Comparison of ENCODE assay signal across 9 cellular contexts in the genomic region with DNA sequence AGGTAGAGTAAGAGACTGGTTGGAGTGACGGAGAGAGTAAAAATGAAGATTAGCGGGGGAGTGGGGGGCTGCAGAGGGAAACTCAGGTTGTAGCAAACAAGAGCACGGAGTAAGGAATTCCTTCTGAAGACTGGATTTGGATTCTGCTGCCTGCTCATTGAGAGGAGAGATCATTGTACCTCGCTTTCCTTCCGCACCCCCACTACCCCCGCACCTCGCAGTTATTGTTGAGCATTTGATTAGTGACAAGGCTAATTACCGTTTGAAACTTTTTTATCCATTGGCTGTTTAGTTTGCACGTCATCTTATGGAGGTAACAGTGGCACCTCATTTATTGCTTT. TPM values are rescaled to one million over a fixed set of nuclear protein-coding genes. Genes with fewer than 3 reads are reported as not detected.
DNase-seq lines count a peak whose midpoint lies in the region; ATAC-seq and TF ChIP-seq lines count a peak whose summit lies in the region.
"Had no signal": no experiment of that assay in that cellular context is flagged by ENCODE, and none has a peak within 500 bp of the region (broad histone marks: within the 10 kb centered on the region; RNA-seq: fewer than 3 reads in every experiment).

No MANE protein-coding gene starts in this region.

- peaks cover 4% of the 10 kb centered on the region for H3K9me3 ChIP-seq in WERI-Rb-1 (ENCODE audit: severe bottlenecking)
- no peaks in the 10 kb centered on the region for H3K9me3 ChIP-seq in gastroesophageal sphincter
- no peaks in the 10 kb centered on the region for H3K9me3 ChIP-seq in skeletal muscle tissue (ENCODE audit: control insufficient read depth in 3 of 3, low read length in 3 of 3)

- DNase-seq in NCI-H2227 treated with DMSO at 0.1 percent for 48 hours (lab: John Stamatoyannopoulos, UW) (peak; percentile 33), NCI-H2227 (lab: John Stamatoyannopoulos, UW; ENCODE audit: unreplicated experiment) (no peak), WERI-Rb-1 (no peak), NCI-H1105 treated with DMSO at 0.1 percent for 48 hours (lab: John Stamatoyannopoulos, UW) (no peak)
- no peak for DNase-seq in activated CD4-positive, CD25-positive, alpha-beta regulatory T cell treated with anti-CD3 and anti-CD28 coated beads, Interleukin-2, amount 50 U/mL, for 72 hours

- no peak for TF ChIP-seq CTCF in WERI-Rb-1 (IDR thresholded peaks at IDR 0.05; ENCODE audit: low read depth, low read length)
- no peak for TF ChIP-seq CTCF in gastroesophageal sphincter (IDR thresholded peaks at IDR 0.05)

- no peak for TF ChIP-seq EP300 in gastroesophageal sphincter (IDR thresholded peaks at IDR 0.05)

- H3K27ac ChIP-seq in WERI-Rb-1 (peak overlapping the region; percentile 92), gastroesophageal sphincter (peak overlapping the region; percentile 76 to 89 (median 85)), skeletal muscle tissue (ENCODE audit: low read depth, low read length) (peak overlapping the region; percentile 89)

- peak; percentile 3 for ATAC-seq in gastroesophageal sphincter
- no peak for ATAC-seq in GM19397 (IDR thresholded peaks at IDR 0.05; ENCODE audit: unreplicated experiment)

- no peaks in the 10 kb centered on the region for H3K27me3 ChIP-seq in WERI-Rb-1 (ENCODE audit: insufficient read depth, low read depth, severe bottlenecking)
- no peaks in the 10 kb centered on the region for H3K27me3 ChIP-seq in gastroesophageal sphincter
- no peaks in the 10 kb centered on the region for H3K27me3 ChIP-seq in skeletal muscle tissue (ENCODE audit: control insufficient read depth in 3 of 3, insufficient read depth in 3 of 3, low read length in 3 of 3)

- H3K36me3 ChIP-seq in WERI-Rb-1 (peaks cover 50% of the 10 kb centered on the region), gastroesophageal sphincter (peaks cover 0 to 25% of the 10 kb centered on the region in 2 donors), skeletal muscle tissue (ENCODE audit: control insufficient read depth in 3 of 3, insufficient read depth in 3 of 3, low read length in 3 of 3) (peaks cover 15 to 22% (median 17%) of the 10 kb centered on the region in 3 donors)

- 0% methylated on average over 9 of the region's 9 CpGs for WGBS in gastroesophageal sphincter (ENCODE audit: low coverage in 1 of 2), 2 donors

- H3K4me1 ChIP-seq in gastroesophageal sphincter (peaks cover 3 to 31% (median 4%) of the 10 kb centered on the region in 3 donors), skeletal muscle tissue (ENCODE audit: control insufficient read depth in 3 of 3, insufficient read depth in 3 of 3, low read length in 3 of 3) (peaks cover 6 to 14% (median 7%) of the 10 kb centered on the region in 3 donors)

- H3K9ac ChIP-seq in skeletal muscle tissue (ENCODE audit: low read depth in 1 of 3, low read length in 3 of 3): peak overlapping the region; percentile 92 to 93 (median 92)

- H3K4me3 ChIP-seq in WERI-Rb-1 (ENCODE audit: low read depth, low read length) (peak overlapping the region; percentile 92), gastroesophageal sphincter (peak overlapping the region; percentile 82 to 91), skeletal muscle tissue (ENCODE audit: low read length in 3 of 3) (peak overlapping the region; percentile 94 to 98 (median 97))

- TF ChIP-seq POLR2A in gastroesophageal sphincter (IDR thresholded peaks at IDR 0.05): no peak

RNA-seq across cellular contexts. Expression of a gene that starts 0.5 kb away (rescaled TPM):
- total RNA-seq in gastroesophageal sphincter (10 to 100 TPM; 28.1 to 74.9 (median 40.3) TPM), skeletal muscle tissue (35.0 TPM)

RNA-seq across cellular contexts. Expression of a gene that starts 28.1 kb away (rescaled TPM):
- total RNA-seq in gastroesophageal sphincter (10 to 100 TPM; 36.0 to 59.9 (median 43.4) TPM), skeletal muscle tissue (37.6 TPM)

RNA-seq across cellular contexts. Expression of a gene that starts 39.4 kb away (rescaled TPM):
- total RNA-seq in gastroesophageal sphincter (10 to 100 TPM in 2 of 4 donors, 1 to 10 TPM in 2; 3.5 to 28.3 (median 14.2) TPM), skeletal muscle tissue (2.1 TPM)
- total RNA-seq: Daoy had no signal

RNA-seq across cellular contexts. Expression of a gene that starts 42.2 kb away (rescaled TPM):
- total RNA-seq in gastroesophageal sphincter (10 to 100 TPM; 17.0 to 31.3 (median 26.2) TPM), skeletal muscle tissue (12.0 TPM)

RNA-seq across cellular contexts. Expression of a gene that starts 49.2 kb away (rescaled TPM):
- 10 to 100 TPM in 3 of 4 donors, 1 to 10 TPM in 1; 5.2 to 37.7 (median 16.2) TPM for total RNA-seq in gastroesophageal sphincter
- total RNA-seq in skeletal muscle tissue: 54.8 TPM
